8 cellular contexts compared by ENCODE assay signal in the genomic region with DNA sequence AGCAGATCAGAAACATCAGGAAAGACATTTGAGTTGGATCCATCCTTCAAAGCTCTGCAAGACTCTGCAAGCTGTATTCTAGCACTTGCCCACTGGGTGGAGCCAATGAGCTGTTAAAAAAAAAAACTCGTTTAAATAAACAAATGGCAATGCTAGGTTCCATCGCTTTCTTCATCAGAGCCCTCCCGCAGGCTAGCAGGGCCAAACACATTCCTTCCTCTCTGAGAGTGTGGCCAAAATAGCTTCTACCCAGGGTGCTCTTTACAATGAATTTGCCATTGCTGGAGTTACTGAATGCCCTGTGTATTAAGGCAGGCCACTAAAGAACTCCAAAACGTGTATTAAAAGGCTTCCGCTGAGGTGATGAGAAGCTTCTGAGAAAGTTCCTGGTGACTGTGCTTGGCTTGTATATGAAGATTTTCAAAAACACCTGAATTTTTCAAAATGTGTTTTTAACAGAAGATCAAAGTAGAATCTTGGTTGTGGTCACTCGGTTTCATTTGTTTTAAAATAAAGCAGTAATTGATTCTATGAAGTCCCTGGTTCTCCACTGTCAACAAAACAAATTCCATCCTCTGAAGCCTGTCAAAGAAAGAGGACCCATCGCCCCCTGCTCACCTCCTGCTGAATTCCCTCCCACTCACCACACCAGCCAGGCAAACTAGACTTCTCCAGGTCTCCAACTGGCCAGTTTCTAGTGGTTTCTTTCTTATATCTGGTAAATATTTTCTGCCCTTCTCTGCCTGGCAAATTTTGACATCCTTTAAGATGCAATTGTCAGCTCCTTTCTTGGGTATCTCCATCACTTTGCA. TPM values are rescaled to one million over a fixed set of nuclear protein-coding genes. Genes with fewer than 3 reads are reported as not detected.
A peak's percentile ranks its signal among the peaks of the same experiment; 100 is the strongest.
DNase-seq lines count a peak whose midpoint lies in the region; ATAC-seq and TF ChIP-seq lines count a peak whose summit lies in the region.

No MANE protein-coding gene starts in this region.

- H3K36me3 ChIP-seq in Caco-2 (ENCODE audit: control insufficient read depth, insufficient read depth, low read length) (no peaks in the 10 kb centered on the region), esophagus muscularis mucosa (peaks cover 0 to 9% (median 2%) of the 10 kb centered on the region in 4 donors), thoracic aorta (no peaks in the 10 kb centered on the region)
- H3K36me3 ChIP-seq in naive thymus-derived CD4-positive, alpha-beta T cell (ENCODE audit: control insufficient read depth in 2 of 3, insufficient read depth in 3 of 3, low read length in 3 of 3) = no peaks in the 10 kb centered on the region

- peaks cover 6% of the 10 kb centered on the region for H3K4me1 Mint-ChIP-seq in Caco-2 (ENCODE audit: low read depth, unreplicated experiment)
- H3K4me1 Mint-ChIP-seq in naive thymus-derived CD4-positive, alpha-beta T cell = peaks cover 0 to 12% (median 0%) of the 10 kb centered on the region in 7 donors

- H3K4me1 ChIP-seq in Caco-2 (peaks cover 8% of the 10 kb centered on the region), esophagus muscularis mucosa (peaks cover 11 to 24% (median 18%) of the 10 kb centered on the region in 4 donors), thoracic aorta (ENCODE audit: control insufficient read depth in 1 of 2, low read depth in 2 of 2) (peaks cover 15 to 28% of the 10 kb centered on the region in 2 donors)
- H3K4me1 ChIP-seq in naive thymus-derived CD4-positive, alpha-beta T cell (ENCODE audit: control insufficient read depth in 2 of 2, insufficient read depth in 2 of 2, low read length in 2 of 2) = no peaks in the 10 kb centered on the region

- TF ChIP-seq POLR2A in esophagus muscularis mucosa (IDR thresholded peaks at IDR 0.05; ENCODE audit: low read depth) = no peak

- no peak overlapping the region for H3K27ac ChIP-seq in HL-60 (replicated peaks)
- no peak overlapping the region for H3K27ac ChIP-seq in esophagus muscularis mucosa (replicated peaks in 1 of 4)
- no peak overlapping the region for H3K27ac ChIP-seq in naive thymus-derived CD4-positive, alpha-beta T cell (ENCODE audit: low read depth, low read length)
- no peak overlapping the region for H3K27ac ChIP-seq in thoracic aorta

- CTCF ChIA-PET in Caco-2 (lab: Charles Lee) = interaction anchor here (0.6 to 2.2 kb wide), 15 partner anchors 27 to 736 kb away, joined by 3 to 12 read pairs (median 5); a partner anchor contains a TSS
- CTCF ChIA-PET in naive thymus-derived CD4-positive, alpha-beta T cell (lab: Charles Lee) = interaction anchor here (0.6 to 3.0 kb wide), 8 partner anchors 8 to 281 kb away, joined by 3 to 24 read pairs (median 4); a partner anchor contains a TSS

- BruUV-seq in Caco-2 (replicated peaks; lab: Mats Ljungman, UMichigan) = no TSS peak

- POLR2A ChIA-PET in Caco-2 (lab: Charles Lee) = interaction anchor here (0.6 kb wide), 1 partner anchor 32 kb away, joined by 3 read pairs; no protein-coding TSS in a partner anchor
- POLR2A ChIA-PET in naive thymus-derived CD4-positive, alpha-beta T cell (lab: Charles Lee) = interaction anchor here (0.6 kb wide), 2 partner anchors 221 to 286 kb away, joined by 3 read pairs; no protein-coding TSS in a partner anchor

- WGBS in esophagus muscularis mucosa = 41% methylated on average over 7 of the region's 7 CpGs

- TF ChIP-seq EP300 in esophagus muscularis mucosa (IDR thresholded peaks at IDR 0.05) = no peak

- H3K27me3 Mint-ChIP-seq in Caco-2 (ENCODE audit: insufficient read depth, unreplicated experiment) = no peaks in the 10 kb centered on the region
- H3K27me3 Mint-ChIP-seq in naive thymus-derived CD4-positive, alpha-beta T cell = peaks cover 0 to 4% (median 0%) of the 10 kb centered on the region in 5 donors

- DNase-seq in Caco-2 (peak; percentile 66 to 73), HL-60 (ENCODE audit: low read depth in 1 of 2, low spot score in 1 of 2) (peak; percentile 4 to 21), NCI-H82 treated with DMSO at 0.1 percent for 48 hours (lab: John Stamatoyannopoulos, UW; ENCODE audit: unreplicated experiment) (peak; percentile 44), activated T-cell treated with anti-CD3 and anti-CD28 coated beads for 48 hours (ENCODE audit: low read depth) (peak; percentile 15), esophagus muscularis mucosa (ENCODE audit: extremely low spot score) (no peak), thoracic aorta (ENCODE audit: low spot score) (peak; percentile 24)
- DNase-seq in naive thymus-derived CD4-positive, alpha-beta T cell = peak in 7 of 9 donors; percentile 42 to 67 (median 58)

- intact Hi-C loops in Caco-2 (cut with micrococcal nuclease; ENCODE audit: unreplicated experiment) (loop anchor here (1.0 to 5.0 kb wide), 5 partner anchors 39 to 215 kb away; a partner anchor contains a TSS), esophagus muscularis mucosa (cut with DNase I) (loop anchor here (5.0 kb wide), 1 partner anchor 194 kb away; a partner anchor contains a TSS)
- intact Hi-C loops in naive thymus-derived CD4-positive, alpha-beta T cell (cut with micrococcal nuclease) = loop anchor here (1.0 to 10.0 kb wide), 7 partner anchors 33 to 739 kb away; a partner anchor contains a TSS

- TF ChIP-seq CTCF in Caco-2 (IDR thresholded peaks at IDR 0.05; ENCODE audit: insufficient read depth in 1 of 2, low read depth in 1 of 2, low read length in 1 of 2, severe bottlenecking in 1 of 2, unreplicated experiment in 1 of 2) (peak; percentile 64 to 77), HL-60 (IDR thresholded peaks at IDR 0.05; ENCODE audit: insufficient read depth, low read length) (peak; percentile 31), esophagus muscularis mucosa (IDR thresholded peaks at IDR 0.05) (peak; percentile 92 to 95 (median 94)), thoracic aorta (IDR thresholded peaks at IDR 0.05) (peak; percentile 89)

- H3K9me3 ChIP-seq in Caco-2 = no peaks in the 10 kb centered on the region
- H3K9me3 ChIP-seq in esophagus muscularis mucosa = no peaks in the 10 kb centered on the region
- H3K9me3 ChIP-seq in naive thymus-derived CD4-positive, alpha-beta T cell (ENCODE audit: control insufficient read depth in 2 of 3, low read length in 3 of 3) = no peaks in the 10 kb centered on the region
- H3K9me3 ChIP-seq in thoracic aorta = no peaks in the 10 kb centered on the region

- H3K9me3 Mint-ChIP-seq in Caco-2 (ENCODE audit: unreplicated experiment) = no peaks in the 10 kb centered on the region
- H3K9me3 Mint-ChIP-seq in naive thymus-derived CD4-positive, alpha-beta T cell = no peaks in the 10 kb centered on the region

- ATAC-seq in GM19452 (IDR thresholded peaks at IDR 0.05; ENCODE audit: unreplicated experiment) (peak; percentile 72), thoracic aorta (ENCODE audit: insufficient number of reproducible peaks, low FRiP score, low read depth) (peak; percentile 36)
- ATAC-seq in naive thymus-derived CD4-positive, alpha-beta T cell = peak; percentile 73

- H3K27me3 ChIP-seq in Caco-2 (replicated peaks; ENCODE audit: control insufficient read depth, insufficient read depth, low read length) (no peaks in the 10 kb centered on the region), HL-60 (ENCODE audit: insufficient read depth, poor library complexity, severe bottlenecking) (no peaks in the 10 kb centered on the region), esophagus muscularis mucosa (no peaks in the 10 kb centered on the region), thoracic aorta (replicated peaks; ENCODE audit: insufficient read depth) (no peaks in the 10 kb centered on the region)
- no peaks in the 10 kb centered on the region for H3K27me3 ChIP-seq in naive thymus-derived CD4-positive, alpha-beta T cell (ENCODE audit: control insufficient read depth in 2 of 2, insufficient read depth in 2 of 2, low read length in 2 of 2)

- no peak overlapping the region for H3K4me3 Mint-ChIP-seq in Caco-2 (ENCODE audit: unreplicated experiment)
- H3K4me3 Mint-ChIP-seq in naive thymus-derived CD4-positive, alpha-beta T cell = no peak overlapping the region

- peaks cover 5% of the 10 kb centered on the region for H3K36me3 Mint-ChIP-seq in Caco-2 (ENCODE audit: insufficient read depth, unreplicated experiment)
- H3K36me3 Mint-ChIP-seq in naive thymus-derived CD4-positive, alpha-beta T cell = no peaks in the 10 kb centered on the region

- H3K4me3 ChIP-seq in Caco-2 (ENCODE audit: low read depth, low read length) (no peak overlapping the region), HL-60 (replicated peaks; ENCODE audit: insufficient read depth, low read length) (no peak overlapping the region), esophagus muscularis mucosa (no peak overlapping the region), thoracic aorta (no peak overlapping the region)
- no peak overlapping the region for H3K4me3 ChIP-seq in naive thymus-derived CD4-positive, alpha-beta T cell (ENCODE audit: low read length)

- no peak overlapping the region for H3K27ac Mint-ChIP-seq in Caco-2 (ENCODE audit: unreplicated experiment)
- no peak overlapping the region for H3K27ac Mint-ChIP-seq in naive thymus-derived CD4-positive, alpha-beta T cell

RNA-seq across cellular contexts. Expression of a gene that starts 36.5 kb away (rescaled TPM):
- not detected in 2 replicates for total RNA-seq in Caco-2 (2022)
- under 1 TPM in 1 of 4 donors, not detected in 3; 0.32 TPM for total RNA-seq in esophagus muscularis mucosa
- total RNA-seq in naive thymus-derived CD4-positive, alpha-beta T cell = not detected
- not detected for polyA plus RNA-seq in naive thymus-derived CD4-positive, alpha-beta T cell
- total RNA-seq in thoracic aorta = not detected

Comparison
In these comparisons a context has a peak if more than half of its experiments do, and no peak if none do; other contexts are left out.
1. CTCF ChIP-seq: peak in every context shown above with its lines; median percentile 94 in esophagus muscularis mucosa; 89 in thoracic aorta; 70 in Caco-2; 31 in HL-60.